Comparison of ENCODE assay signal across 1 cellular context in the genomic region with DNA sequence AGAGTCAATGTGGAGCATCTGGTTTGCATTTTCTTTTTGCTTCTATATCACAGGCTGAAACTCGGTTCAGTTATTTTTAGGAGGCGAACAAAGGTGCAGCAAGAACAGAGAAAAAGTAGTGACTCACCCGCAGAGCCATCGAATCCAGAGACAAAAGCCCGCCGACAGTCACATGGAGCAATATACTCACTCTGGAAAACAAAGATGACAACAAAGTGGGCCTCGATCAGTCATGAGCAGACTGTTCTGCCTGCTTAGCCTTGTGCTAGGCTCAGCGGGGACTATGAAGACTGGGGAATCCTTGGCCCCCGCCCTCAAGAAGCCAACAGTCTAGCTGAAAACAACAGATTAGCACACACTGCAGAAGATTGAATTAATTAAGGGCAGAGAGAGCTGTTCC.
TF ChIP-seq lines count a peak whose summit lies in the region.

No MANE protein-coding gene starts in this region.

TF ChIP-seq in K562, 482 proteins besides CTCF, POLR2A, EP300 and RAD21:
- TF ChIP-seq USF1 (CRISPR knock-in tag; IDR thresholded peaks at IDR 0.05) (peak; percentile 18; the same call in 1 of the 2 replicates), TCF3 (CRISPR knock-in tag; IDR thresholded peaks at IDR 0.05) (peak; percentile 27; the same call in 1 of the 2 replicates), E2F6 (IDR thresholded peaks at IDR 0.05; ENCODE audit: borderline replicate concordance in 1 of 2, extremely low read depth in 1 of 2, insufficient read depth in 1 of 2, insufficient read length in 1 of 2, low read depth in 1 of 2, low read length in 1 of 2, poor library complexity in 1 of 2, severe bottlenecking in 1 of 2) (peak in 1 of 2 experiments; percentile 65), L3MBTL2 (IDR thresholded peaks at IDR 0.05) (peak; percentile 35; the same call in 1 of the 2 replicates), HNRNPH1 (optimal IDR thresholded peaks at IDR 0.05; ENCODE audit: low read depth, low read length) (no peak), KLF10 (CRISPR knock-in tag; IDR thresholded peaks at IDR 0.05) (no peak), FOSL1 (tag; conservative IDR thresholded peaks at IDR 0.05) (peak; percentile 70)
- TF ChIP-seq, protein P1, sequence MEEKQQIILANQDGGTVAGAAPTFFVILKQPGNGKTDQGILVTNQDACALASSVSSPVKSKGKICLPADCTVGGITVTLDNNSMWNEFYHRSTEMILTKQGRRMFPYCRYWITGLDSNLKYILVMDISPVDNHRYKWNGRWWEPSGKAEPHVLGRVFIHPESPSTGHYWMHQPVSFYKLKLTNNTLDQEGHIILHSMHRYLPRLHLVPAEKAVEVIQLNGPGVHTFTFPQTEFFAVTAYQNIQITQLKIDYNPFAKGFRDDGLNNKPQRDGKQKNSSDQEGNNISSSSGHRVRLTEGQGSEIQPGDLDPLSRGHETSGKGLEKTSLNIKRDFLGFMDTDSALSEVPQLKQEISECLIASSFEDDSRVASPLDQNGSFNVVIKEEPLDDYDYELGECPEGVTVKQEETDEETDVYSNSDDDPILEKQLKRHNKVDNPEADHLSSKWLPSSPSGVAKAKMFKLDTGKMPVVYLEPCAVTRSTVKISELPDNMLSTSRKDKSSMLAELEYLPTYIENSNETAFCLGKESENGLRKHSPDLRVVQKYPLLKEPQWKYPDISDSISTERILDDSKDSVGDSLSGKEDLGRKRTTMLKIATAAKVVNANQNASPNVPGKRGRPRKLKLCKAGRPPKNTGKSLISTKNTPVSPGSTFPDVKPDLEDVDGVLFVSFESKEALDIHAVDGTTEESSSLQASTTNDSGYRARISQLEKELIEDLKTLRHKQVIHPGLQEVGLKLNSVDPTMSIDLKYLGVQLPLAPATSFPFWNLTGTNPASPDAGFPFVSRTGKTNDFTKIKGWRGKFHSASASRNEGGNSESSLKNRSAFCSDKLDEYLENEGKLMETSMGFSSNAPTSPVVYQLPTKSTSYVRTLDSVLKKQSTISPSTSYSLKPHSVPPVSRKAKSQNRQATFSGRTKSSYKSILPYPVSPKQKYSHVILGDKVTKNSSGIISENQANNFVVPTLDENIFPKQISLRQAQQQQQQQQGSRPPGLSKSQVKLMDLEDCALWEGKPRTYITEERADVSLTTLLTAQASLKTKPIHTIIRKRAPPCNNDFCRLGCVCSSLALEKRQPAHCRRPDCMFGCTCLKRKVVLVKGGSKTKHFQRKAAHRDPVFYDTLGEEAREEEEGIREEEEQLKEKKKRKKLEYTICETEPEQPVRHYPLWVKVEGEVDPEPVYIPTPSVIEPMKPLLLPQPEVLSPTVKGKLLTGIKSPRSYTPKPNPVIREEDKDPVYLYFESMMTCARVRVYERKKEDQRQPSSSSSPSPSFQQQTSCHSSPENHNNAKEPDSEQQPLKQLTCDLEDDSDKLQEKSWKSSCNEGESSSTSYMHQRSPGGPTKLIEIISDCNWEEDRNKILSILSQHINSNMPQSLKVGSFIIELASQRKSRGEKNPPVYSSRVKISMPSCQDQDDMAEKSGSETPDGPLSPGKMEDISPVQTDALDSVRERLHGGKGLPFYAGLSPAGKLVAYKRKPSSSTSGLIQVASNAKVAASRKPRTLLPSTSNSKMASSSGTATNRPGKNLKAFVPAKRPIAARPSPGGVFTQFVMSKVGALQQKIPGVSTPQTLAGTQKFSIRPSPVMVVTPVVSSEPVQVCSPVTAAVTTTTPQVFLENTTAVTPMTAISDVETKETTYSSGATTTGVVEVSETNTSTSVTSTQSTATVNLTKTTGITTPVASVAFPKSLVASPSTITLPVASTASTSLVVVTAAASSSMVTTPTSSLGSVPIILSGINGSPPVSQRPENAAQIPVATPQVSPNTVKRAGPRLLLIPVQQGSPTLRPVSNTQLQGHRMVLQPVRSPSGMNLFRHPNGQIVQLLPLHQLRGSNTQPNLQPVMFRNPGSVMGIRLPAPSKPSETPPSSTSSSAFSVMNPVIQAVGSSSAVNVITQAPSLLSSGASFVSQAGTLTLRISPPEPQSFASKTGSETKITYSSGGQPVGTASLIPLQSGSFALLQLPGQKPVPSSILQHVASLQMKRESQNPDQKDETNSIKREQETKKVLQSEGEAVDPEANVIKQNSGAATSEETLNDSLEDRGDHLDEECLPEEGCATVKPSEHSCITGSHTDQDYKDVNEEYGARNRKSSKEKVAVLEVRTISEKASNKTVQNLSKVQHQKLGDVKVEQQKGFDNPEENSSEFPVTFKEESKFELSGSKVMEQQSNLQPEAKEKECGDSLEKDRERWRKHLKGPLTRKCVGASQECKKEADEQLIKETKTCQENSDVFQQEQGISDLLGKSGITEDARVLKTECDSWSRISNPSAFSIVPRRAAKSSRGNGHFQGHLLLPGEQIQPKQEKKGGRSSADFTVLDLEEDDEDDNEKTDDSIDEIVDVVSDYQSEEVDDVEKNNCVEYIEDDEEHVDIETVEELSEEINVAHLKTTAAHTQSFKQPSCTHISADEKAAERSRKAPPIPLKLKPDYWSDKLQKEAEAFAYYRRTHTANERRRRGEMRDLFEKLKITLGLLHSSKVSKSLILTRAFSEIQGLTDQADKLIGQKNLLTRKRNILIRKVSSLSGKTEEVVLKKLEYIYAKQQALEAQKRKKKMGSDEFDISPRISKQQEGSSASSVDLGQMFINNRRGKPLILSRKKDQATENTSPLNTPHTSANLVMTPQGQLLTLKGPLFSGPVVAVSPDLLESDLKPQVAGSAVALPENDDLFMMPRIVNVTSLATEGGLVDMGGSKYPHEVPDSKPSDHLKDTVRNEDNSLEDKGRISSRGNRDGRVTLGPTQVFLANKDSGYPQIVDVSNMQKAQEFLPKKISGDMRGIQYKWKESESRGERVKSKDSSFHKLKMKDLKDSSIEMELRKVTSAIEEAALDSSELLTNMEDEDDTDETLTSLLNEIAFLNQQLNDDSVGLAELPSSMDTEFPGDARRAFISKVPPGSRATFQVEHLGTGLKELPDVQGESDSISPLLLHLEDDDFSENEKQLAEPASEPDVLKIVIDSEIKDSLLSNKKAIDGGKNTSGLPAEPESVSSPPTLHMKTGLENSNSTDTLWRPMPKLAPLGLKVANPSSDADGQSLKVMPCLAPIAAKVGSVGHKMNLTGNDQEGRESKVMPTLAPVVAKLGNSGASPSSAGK (IDR thresholded peaks at IDR 0.05) = 0 out of 2 replicates have a peak, but pooled peaks have one; percentile 22
